In the genomic region with DNA sequence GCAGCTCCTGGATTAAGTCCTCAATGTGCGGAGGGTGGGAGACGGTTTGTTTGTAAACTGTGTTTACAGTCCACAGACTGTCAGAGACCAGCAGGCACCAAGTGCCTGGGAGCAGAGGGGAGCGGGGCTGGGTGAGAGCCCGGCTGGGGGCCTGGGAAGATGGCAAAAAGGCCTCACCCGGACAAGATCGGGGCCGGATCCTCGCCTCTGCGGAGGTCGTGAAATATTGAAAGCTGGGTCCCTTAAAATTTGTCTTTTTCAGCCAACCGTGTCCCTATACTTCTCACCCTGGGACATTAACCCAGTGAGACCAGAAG, we compare ENCODE assay signal across 30 cellular contexts. TPM values are rescaled to one million over a fixed set of nuclear protein-coding genes. Genes with fewer than 3 reads are reported as not detected.
"Had no signal": no experiment of that assay in that cellular context is flagged by ENCODE, and none has a peak within 500 bp of the region (broad histone marks: within the 10 kb centered on the region; RNA-seq: fewer than 3 reads in every experiment).

No MANE protein-coding gene starts in this region.

- H3K27me3 ChIP-seq: colonic mucosa, gastrocnemius medialis, gastroesophageal sphincter, heart left ventricle had no signal

- DNase-seq: colonic mucosa; cortex of kidney; dermis blood vessel endothelial cell; dorsolateral prefrontal cortex; effector CD4-positive, alpha-beta T cell; effector CD8-positive, alpha-beta T cell; effector memory CD4-positive, alpha-beta T cell; effector memory CD8-positive, alpha-beta T cell; endodermal cell; erythroblast; esophagus squamous epithelium; foreskin fibroblast; foreskin keratinocyte; foreskin melanocyte; gastrocnemius medialis; glutamatergic neuron; head of caudate nucleus; heart left ventricle had no signal

- FAIRE-seq: colon, endometrium, endothelial cell of umbilical vein, frontal cortex had no signal

- H3K4me1 ChIP-seq: colonic mucosa, esophagus squamous epithelium, foreskin keratinocyte, gastrocnemius medialis had no signal

- H3K9me3 Mint-ChIP-seq: dendritic cell treated with granulocyte-macrophage colony-stimulating factor and Interleukin-4, amounts not matched to agents 40 ng/mL and 50 ng/mL, for 4 days; effector memory CD8-positive, alpha-beta T cell; endodermal cell had no signal

- H3K27ac Mint-ChIP-seq: dendritic cell treated with granulocyte-macrophage colony-stimulating factor and Interleukin-4, amounts not matched to agents 40 ng/mL and 50 ng/mL, for 4 days; effector memory CD8-positive, alpha-beta T cell; endodermal cell had no signal

- H3K4me3 ChIP-seq: colonic mucosa, coronary artery, esophagus squamous epithelium, gastrocnemius medialis had no signal

- H3K27ac ChIP-seq: colonic mucosa, coronary artery, dorsolateral prefrontal cortex, epithelial cell of prostate, esophagus muscularis mucosa, esophagus squamous epithelium, foreskin keratinocyte, gastrocnemius medialis, gastroesophageal sphincter, heart left ventricle had no signal

- H3K9me3 ChIP-seq: colonic mucosa, esophagus muscularis mucosa, esophagus squamous epithelium, gastrocnemius medialis, gastroesophageal sphincter, heart left ventricle had no signal

- H3K4me1 Mint-ChIP-seq: endodermal cell had no signal

- H3K36me3 ChIP-seq: colonic mucosa, gastrocnemius medialis, gastroesophageal sphincter, heart left ventricle had no signal

- ATAC-seq: effector memory CD8-positive, alpha-beta T cell; esophagus mucosa; foreskin keratinocyte; gastrocnemius medialis; gastroesophageal sphincter; heart left ventricle had no signal

- H3K4me3 Mint-ChIP-seq: dendritic cell treated with granulocyte-macrophage colony-stimulating factor and Interleukin-4, amounts not matched to agents 40 ng/mL and 50 ng/mL, for 4 days; effector memory CD8-positive, alpha-beta T cell; endodermal cell had no signal

RNA-seq across cellular contexts. Expression of gene MMP21, which starts 2.8 kb away (rescaled TPM):
- total RNA-seq: chondrocyte, colonic mucosa, endodermal cell, endothelial cell of umbilical vein, esophagus muscularis mucosa, fibroblast of villous mesenchyme, foreskin keratinocyte, gastrocnemius medialis had no signal
- polyA plus RNA-seq: foreskin keratinocyte had no signal
